19 cellular contexts compared by ENCODE assay signal in genomic region chr2:65487404-65487803, GRCh38.
"Had no signal": no experiment of that assay in that cellular context is flagged by ENCODE, and none has a peak within 500 bp of the region (broad histone marks: within the 10 kb centered on the region; RNA-seq: fewer than 3 reads in every experiment).

No MANE protein-coding gene starts in this region.

- DNase-seq: effector memory CD8-positive, alpha-beta T cell; erythroblast; heart left ventricle; hypothalamus; kidney glomerular epithelial cell; mesenchymal stem cell; midbrain; occipital lobe; pancreas; right cardiac atrium; small intestine; stimulated activated CD4-positive, alpha-beta T cell treated with anti-CD3 and anti-CD28 coated beads, Interleukin-12 subunit alpha, Interleukin-12 subunit beta, amount 100 ng/mL, for 4 hours; stimulated activated naive CD4-positive, alpha-beta T cell; stomach; substantia nigra; transverse colon; uterus had no signal

- H3K27me3 ChIP-seq: heart left ventricle, pancreas, stomach, transverse colon, uterus had no signal

- H3K27ac ChIP-seq: heart left ventricle, pancreas, stomach, thoracic aorta, transverse colon, uterus had no signal

- H3K4me1 ChIP-seq: heart left ventricle, pancreas, stomach, uterus had no signal

- H3K9me3 ChIP-seq: pancreas, thoracic aorta, transverse colon, uterus had no signal

- ATAC-seq: effector memory CD8-positive, alpha-beta T cell; natural killer cell treated with Interleukin-12 subunit alpha and Interleukin-12 subunit beta and Interleukin-15 and Interleukin-18, amount 100 ng/mL, for 72 hours had no signal

- H3K36me3 ChIP-seq: heart left ventricle, pancreas, stomach, thoracic aorta, transverse colon, uterus had no signal

- H3K4me3 ChIP-seq: heart left ventricle, pancreas, stomach, thoracic aorta, transverse colon, uterus had no signal
